1 cellular context compared by ENCODE assay signal in genomic region chr4:126603210-126603609, GRCh38.
TF ChIP-seq lines count a peak whose summit lies in the region.

No MANE protein-coding gene starts in this region.

TF ChIP-seq in GM23338, 12 proteins besides CTCF, POLR2A, EP300 and RAD21 (continued from another document):
- TF ChIP-seq, protein P1, sequence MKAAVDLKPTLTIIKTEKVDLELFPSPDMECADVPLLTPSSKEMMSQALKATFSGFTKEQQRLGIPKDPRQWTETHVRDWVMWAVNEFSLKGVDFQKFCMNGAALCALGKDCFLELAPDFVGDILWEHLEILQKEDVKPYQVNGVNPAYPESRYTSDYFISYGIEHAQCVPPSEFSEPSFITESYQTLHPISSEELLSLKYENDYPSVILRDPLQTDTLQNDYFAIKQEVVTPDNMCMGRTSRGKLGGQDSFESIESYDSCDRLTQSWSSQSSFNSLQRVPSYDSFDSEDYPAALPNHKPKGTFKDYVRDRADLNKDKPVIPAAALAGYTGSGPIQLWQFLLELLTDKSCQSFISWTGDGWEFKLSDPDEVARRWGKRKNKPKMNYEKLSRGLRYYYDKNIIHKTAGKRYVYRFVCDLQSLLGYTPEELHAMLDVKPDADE (IDR thresholded peaks at IDR 0.05), result no peak
- TF ChIP-seq NANOG (IDR thresholded peaks at IDR 0.05; ENCODE audit: borderline replicate concordance), result no peak
- TF ChIP-seq, protein P2, sequence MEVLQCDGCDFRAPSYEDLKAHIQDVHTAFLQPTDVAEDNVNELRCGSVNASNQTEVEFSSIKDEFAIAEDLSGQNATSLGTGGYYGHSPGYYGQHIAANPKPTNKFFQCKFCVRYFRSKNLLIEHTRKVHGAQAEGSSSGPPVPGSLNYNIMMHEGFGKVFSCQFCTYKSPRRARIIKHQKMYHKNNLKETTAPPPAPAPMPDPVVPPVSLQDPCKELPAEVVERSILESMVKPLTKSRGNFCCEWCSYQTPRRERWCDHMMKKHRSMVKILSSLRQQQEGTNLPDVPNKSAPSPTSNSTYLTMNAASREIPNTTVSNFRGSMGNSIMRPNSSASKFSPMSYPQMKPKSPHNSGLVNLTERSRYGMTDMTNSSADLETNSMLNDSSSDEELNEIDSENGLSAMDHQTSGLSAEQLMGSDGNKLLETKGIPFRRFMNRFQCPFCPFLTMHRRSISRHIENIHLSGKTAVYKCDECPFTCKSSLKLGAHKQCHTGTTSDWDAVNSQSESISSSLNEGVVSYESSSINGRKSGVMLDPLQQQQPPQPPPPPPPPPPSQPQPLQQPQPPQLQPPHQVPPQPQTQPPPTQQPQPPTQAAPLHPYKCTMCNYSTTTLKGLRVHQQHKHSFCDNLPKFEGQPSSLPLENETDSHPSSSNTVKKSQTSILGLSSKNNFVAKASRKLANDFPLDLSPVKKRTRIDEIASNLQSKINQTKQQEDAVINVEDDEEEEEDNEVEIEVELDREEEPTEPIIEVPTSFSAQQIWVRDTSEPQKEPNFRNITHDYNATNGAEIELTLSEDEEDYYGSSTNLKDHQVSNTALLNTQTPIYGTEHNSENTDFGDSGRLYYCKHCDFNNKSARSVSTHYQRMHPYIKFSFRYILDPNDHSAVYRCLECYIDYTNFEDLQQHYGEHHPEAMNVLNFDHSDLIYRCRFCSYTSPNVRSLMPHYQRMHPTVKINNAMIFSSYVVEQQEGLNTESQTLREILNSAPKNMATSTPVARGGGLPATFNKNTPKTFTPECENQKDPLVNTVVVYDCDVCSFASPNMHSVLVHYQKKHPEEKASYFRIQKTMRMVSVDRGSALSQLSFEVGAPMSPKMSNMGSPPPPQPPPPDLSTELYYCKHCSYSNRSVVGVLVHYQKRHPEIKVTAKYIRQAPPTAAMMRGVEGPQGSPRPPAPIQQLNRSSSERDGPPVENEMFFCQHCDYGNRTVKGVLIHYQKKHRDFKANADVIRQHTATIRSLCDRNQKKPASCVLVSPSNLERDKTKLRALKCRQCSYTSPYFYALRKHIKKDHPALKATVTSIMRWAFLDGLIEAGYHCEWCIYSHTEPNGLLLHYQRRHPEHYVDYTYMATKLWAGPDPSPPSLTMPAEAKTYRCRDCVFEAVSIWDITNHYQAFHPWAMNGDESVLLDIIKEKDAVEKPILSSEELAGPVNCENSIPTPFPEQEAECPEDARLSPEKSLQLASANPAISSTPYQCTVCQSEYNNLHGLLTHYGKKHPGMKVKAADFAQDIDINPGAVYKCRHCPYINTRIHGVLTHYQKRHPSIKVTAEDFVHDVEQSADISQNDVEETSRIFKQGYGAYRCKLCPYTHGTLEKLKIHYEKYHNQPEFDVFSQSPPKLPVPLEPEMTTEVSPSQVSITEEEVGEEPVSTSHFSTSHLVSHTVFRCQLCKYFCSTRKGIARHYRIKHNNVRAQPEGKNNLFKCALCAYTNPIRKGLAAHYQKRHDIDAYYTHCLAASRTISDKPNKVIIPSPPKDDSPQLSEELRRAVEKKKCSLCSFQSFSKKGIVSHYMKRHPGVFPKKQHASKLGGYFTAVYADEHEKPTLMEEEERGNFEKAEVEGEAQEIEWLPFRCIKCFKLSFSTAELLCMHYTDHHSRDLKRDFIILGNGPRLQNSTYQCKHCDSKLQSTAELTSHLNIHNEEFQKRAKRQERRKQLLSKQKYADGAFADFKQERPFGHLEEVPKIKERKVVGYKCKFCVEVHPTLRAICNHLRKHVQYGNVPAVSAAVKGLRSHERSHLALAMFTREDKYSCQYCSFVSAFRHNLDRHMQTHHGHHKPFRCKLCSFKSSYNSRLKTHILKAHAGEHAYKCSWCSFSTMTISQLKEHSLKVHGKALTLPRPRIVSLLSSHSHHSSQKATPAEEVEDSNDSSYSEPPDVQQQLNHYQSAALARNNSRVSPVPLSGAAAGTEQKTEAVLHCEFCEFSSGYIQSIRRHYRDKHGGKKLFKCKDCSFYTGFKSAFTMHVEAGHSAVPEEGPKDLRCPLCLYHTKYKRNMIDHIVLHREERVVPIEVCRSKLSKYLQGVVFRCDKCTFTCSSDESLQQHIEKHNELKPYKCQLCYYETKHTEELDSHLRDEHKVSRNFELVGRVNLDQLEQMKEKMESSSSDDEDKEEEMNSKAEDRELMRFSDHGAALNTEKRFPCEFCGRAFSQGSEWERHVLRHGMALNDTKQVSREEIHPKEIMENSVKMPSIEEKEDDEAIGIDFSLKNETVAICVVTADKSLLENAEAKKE (CRISPR knock-in tag; IDR thresholded peaks at IDR 0.05), result no peak
- no peak for TF ChIP-seq CREB1 (CRISPR knock-in tag; IDR thresholded peaks at IDR 0.05; ENCODE audit: low read depth)
- no peak for TF ChIP-seq STAT1 (IDR thresholded peaks at IDR 0.05; ENCODE audit: unreplicated experiment)
- no peak for TF ChIP-seq POLR2AphosphoS5 (IDR thresholded peaks at IDR 0.05; ENCODE audit: low read depth)
- no peak for TF ChIP-seq ZNF114 (CRISPR knock-in tag; IDR thresholded peaks at IDR 0.05)
- no peak for TF ChIP-seq JUNB (IDR thresholded peaks at IDR 0.05; ENCODE audit: unreplicated experiment)
- no peak for TF ChIP-seq EZH2 (IDR thresholded peaks at IDR 0.05; ENCODE audit: low read depth, unreplicated experiment)
- no peak for TF ChIP-seq ZNF331 (CRISPR knock-in tag; IDR thresholded peaks at IDR 0.05; ENCODE audit: low read depth)
- no peak for TF ChIP-seq EZH2phosphoT487 (IDR thresholded peaks at IDR 0.05; ENCODE audit: unreplicated experiment)
